ENCODE assay signal across 1 cellular context in genomic region chr15:41230345-41230649, GRCh38.
TF ChIP-seq lines count a peak whose summit lies in the region.

No MANE protein-coding gene starts in this region.

TF ChIP-seq in IMR-90, 13 proteins besides CTCF, POLR2A, EP300 and RAD21 (continued from another document):
- TF ChIP-seq USF2 (IDR thresholded peaks at IDR 0.05; ENCODE audit: low read depth, low read length), result no peak
- TF ChIP-seq BHLHE40 (IDR thresholded peaks at IDR 0.05; ENCODE audit: low read depth, low read length), result no peak
- TF ChIP-seq CEBPB (IDR thresholded peaks at IDR 0.05; ENCODE audit: low read depth, low read length), result no peak
- TF ChIP-seq MAFK (IDR thresholded peaks at IDR 0.05; ENCODE audit: low read depth, low read length), result no peak
TF ChIP-seq in IMR-90: peak in this region for 0.
